8 cellular contexts compared by ENCODE assay signal in genomic region chr10:112949875-112950507, GRCh38. TPM values are rescaled to one million over a fixed set of nuclear protein-coding genes. Genes with fewer than 3 reads are reported as not detected.
DNase-seq lines count a peak whose midpoint lies in the region; ATAC-seq, FAIRE-seq and TF ChIP-seq lines count a peak whose summit lies in the region.

Gene TCF7L2 (plus strand): TSS chr10:112950247. CDS start chr10:112950757, 510 bp downstream.

- no peaks in the 10 kb centered on the region for H3K9me1 ChIP-seq in keratinocyte (ENCODE audit: control insufficient read depth, extremely low read depth, insufficient read depth, low read length)

- H3K4me3 ChIP-seq in coronary artery (peak within 1 kb of the TSS; percentile 92), keratinocyte (ENCODE audit: control insufficient read depth in 2 of 3, extremely low read depth in 1 of 3, insufficient read depth in 2 of 3, low read depth in 1 of 3, low read length in 3 of 3) (peak within 1 kb of the TSS; percentile 68 to 96 (median 88)), smooth muscle cell (peak within 1 kb of the TSS; percentile 69)

- no peak for TF ChIP-seq CTCF in coronary artery (IDR thresholded peaks at IDR 0.05)
- TF ChIP-seq CTCF in keratinocyte (optimal IDR thresholded peaks at IDR 0.05 in 1 of 3, IDR thresholded peaks at IDR 0.05 in 1 of 3, conservative IDR thresholded peaks at IDR 0.05 in 1 of 3; ENCODE audit: extremely low read depth in 1 of 3, insufficient read depth in 2 of 3, low read length in 3 of 3) = no peak
- no peak for TF ChIP-seq CTCF in smooth muscle cell (IDR thresholded peaks at IDR 0.05; ENCODE audit: borderline replicate concordance, insufficient read depth, poor library complexity, severe bottlenecking)

- under 1% methylated on average over 12 of the region's 39 CpGs for WGBS in smooth muscle cell (ENCODE audit: low lambda C conversion rate)

- FAIRE-seq in keratinocyte (lab: Jason Lieb, UNC) = peak; percentile 51

- H3K9ac ChIP-seq in keratinocyte (ENCODE audit: control insufficient read depth, extremely low read depth, insufficient read depth, low read length) = peak within 1 kb of the TSS; percentile 97
- peak within 1 kb of the TSS; percentile 70 for H3K9ac ChIP-seq in smooth muscle cell (ENCODE audit: low read depth)

- peak; percentile 56 for DNase-seq in DMS79 (lab: John Stamatoyannopoulos, UW)
- DNase-seq in NCI-H510A (lab: John Stamatoyannopoulos, UW) = peak; percentile 99
- DNase-seq in activated CD4-positive, alpha-beta T cell treated with anti-CD3 and anti-CD28 coated beads for 48 hours = peak; percentile 45
- peak; percentile 98 for DNase-seq in coronary artery (ENCODE audit: low spot score)
- peak; percentile 65 for DNase-seq in keratinocyte (ENCODE audit: low read depth, low spot score)
- peak; percentile 87 for DNase-seq in smooth muscle cell (lab: John Stamatoyannopoulos, UW; ENCODE audit: unreplicated experiment)
- DNase-seq in NK-92 treated with Interleukin-12 subunit alpha and Interleukin-12 subunit beta, amount 100 ng/mL, for 24 hours (lab: John Stamatoyannopoulos, UW) = no peak

- H3K4me2 ChIP-seq in keratinocyte (ENCODE audit: control insufficient read depth, extremely low read depth, insufficient read depth, low read depth, low read length) (peak within 1 kb of the TSS; percentile 87), smooth muscle cell (peak within 1 kb of the TSS; percentile 98)

- dilution Hi-C loops in keratinocyte (cut with MboI; ENCODE audit: extremely low pct_ligation_motif_present, low sequenced_read_pairs) = no loop called here

- H3K4me1 ChIP-seq in keratinocyte (ENCODE audit: control insufficient read depth, extremely low read depth, insufficient read depth, low read length) (peaks cover 19% of the 10 kb centered on the region), smooth muscle cell (ENCODE audit: low read depth) (peaks cover 31% of the 10 kb centered on the region)

- no peaks in the 10 kb centered on the region for H3K27me3 ChIP-seq in keratinocyte (ENCODE audit: control insufficient read depth, extremely low read depth, insufficient read depth, low read length)
- no peaks in the 10 kb centered on the region for H3K27me3 ChIP-seq in smooth muscle cell (ENCODE audit: low read depth)

- H3K27ac ChIP-seq in coronary artery (peak within 1 kb of the TSS; percentile 95 to 99), keratinocyte (ENCODE audit: control insufficient read depth, insufficient read depth, low read length) (peak within 1 kb of the TSS; percentile 94), smooth muscle cell (ENCODE audit: low read depth) (peak within 1 kb of the TSS; percentile 54)

- ATAC-seq in HG03045 (IDR thresholded peaks at IDR 0.05; ENCODE audit: unreplicated experiment) = peak; percentile 62

- H2AFZ ChIP-seq in keratinocyte (ENCODE audit: control insufficient read depth, low read length) (peak within 1 kb of the TSS; percentile 69), smooth muscle cell (ENCODE audit: low read depth) (peak within 1 kb of the TSS; percentile 67)

- peaks cover 27% of the 10 kb centered on the region for H3K79me2 ChIP-seq in keratinocyte (ENCODE audit: control insufficient read depth, insufficient read depth, low read length)
- peaks cover 38% of the 10 kb centered on the region for H3K79me2 ChIP-seq in smooth muscle cell (ENCODE audit: low read depth)

- H3K9me3 ChIP-seq in keratinocyte (ENCODE audit: control insufficient read depth, low read depth, low read length) = no peaks in the 10 kb centered on the region
- no peaks in the 10 kb centered on the region for H3K9me3 ChIP-seq in smooth muscle cell (replicated peaks; ENCODE audit: low read depth)

- H4K20me1 ChIP-seq in keratinocyte (ENCODE audit: control insufficient read depth, extremely low read depth, insufficient read depth, low read length) (no peaks in the 10 kb centered on the region), smooth muscle cell (ENCODE audit: low read depth) (peaks cover 10% of the 10 kb centered on the region)

- H3F3A ChIP-seq in smooth muscle cell (ENCODE audit: low read depth) = peaks cover 24% of the 10 kb centered on the region

- H3K36me3 ChIP-seq in keratinocyte (ENCODE audit: control insufficient read depth in 2 of 2, extremely low read depth in 1 of 2, insufficient read depth in 2 of 2, low read length in 2 of 2) (no peaks in the 10 kb centered on the region), smooth muscle cell (ENCODE audit: low read depth) (no peaks in the 10 kb centered on the region)

RNA-seq across cellular contexts. Expression of gene TCF7L2, which starts in this region (rescaled TPM):
- polyA plus RNA-seq in keratinocyte (2.0 to 2.5 TPM (median 2.3 TPM) in 3 replicates), smooth muscle cell (17.7 and 21.6 TPM in 2 replicates)
- 7.9 TPM for polyA plus RNA-seq in keratinocyte (2011; ENCODE audit: low read depth)
- 2.0 and 2.1 TPM in 2 replicates for polyA plus RNA-seq in keratinocyte (2011; cell fraction: cytosol; rRNA removed)
- polyA plus RNA-seq in keratinocyte (2011; cell fraction: nucleus; rRNA removed) = 7.9 and 11.9 TPM in 2 replicates
- polyA plus RNA-seq in keratinocyte (2012; ENCODE audit: low replicate concordance) = 6.4 and 7.5 TPM in 2 replicates
- polyA minus RNA-seq in keratinocyte = 3.0 to 6.2 TPM (median 3.9 TPM) in 3 replicates
- 4.8 TPM for polyA minus RNA-seq in keratinocyte (2011; cell fraction: cytosol; rRNA and poly(A)+ RNA removed)
- polyA minus RNA-seq in keratinocyte (2011; cell fraction: nucleus; rRNA and poly(A)+ RNA removed) = 9.3 and 9.6 TPM in 2 replicates
- total RNA-seq in smooth muscle cell = 9.1 and 14.6 TPM in 2 replicates
